Comparison of ENCODE assay signal across 12 cellular contexts in the genomic region with DNA sequence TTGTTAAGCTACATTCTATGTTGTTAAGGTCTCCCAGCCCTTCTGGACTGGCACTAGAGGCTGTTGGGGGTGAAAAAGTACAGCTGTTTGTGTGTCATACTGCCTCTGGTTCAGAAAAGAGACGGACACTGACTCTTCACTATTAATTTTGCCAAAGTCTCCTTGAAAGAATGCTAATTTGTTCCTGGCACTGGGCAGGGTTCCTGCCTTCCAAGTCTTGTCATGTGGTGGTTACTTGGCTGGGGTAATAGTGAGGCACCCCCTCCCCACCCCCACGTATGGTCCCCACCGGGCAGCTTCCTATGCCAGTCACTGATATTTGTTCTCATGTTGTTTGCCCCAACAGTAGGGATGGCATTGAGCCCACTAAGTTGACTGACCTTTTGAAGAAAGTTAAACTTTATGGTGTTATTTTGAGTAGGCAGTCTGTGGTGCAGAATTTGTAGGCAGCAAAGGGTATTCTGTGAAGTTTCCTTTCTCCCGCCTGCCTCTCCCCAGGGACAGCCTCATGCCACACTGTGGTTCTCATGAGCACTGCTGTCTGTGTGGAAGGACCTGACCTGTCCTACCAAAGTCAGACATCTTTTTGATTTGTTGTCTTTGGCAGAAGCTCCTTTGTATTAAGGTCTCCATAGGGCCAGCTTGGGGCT. TPM values are rescaled to one million over a fixed set of nuclear protein-coding genes. Genes with fewer than 3 reads are reported as not detected.
DNase-seq lines count a peak whose midpoint lies in the region; ATAC-seq, FAIRE-seq and TF ChIP-seq lines count a peak whose summit lies in the region.
"Had no signal": no experiment of that assay in that cellular context is flagged by ENCODE, and none has a peak within 500 bp of the region (broad histone marks: within the 10 kb centered on the region; RNA-seq: fewer than 3 reads in every experiment).

No MANE protein-coding gene starts in this region.

- TF ChIP-seq POLR2A in HepG2 (IDR thresholded peaks at IDR 0.05; ENCODE audit: insufficient read depth in 1 of 2, low read depth in 2 of 2, low read length in 2 of 2): no peak
- TF ChIP-seq POLR2A in upper lobe of left lung (IDR thresholded peaks at IDR 0.05): no peak

- H3K9ac ChIP-seq in HepG2 (ENCODE audit: insufficient read depth, low read depth, low read length): no peak overlapping the region

- H3K9me3 ChIP-seq in ascending aorta (no peaks in the 10 kb centered on the region), HepG2 (ENCODE audit: low read length) (no peaks in the 10 kb centered on the region), upper lobe of left lung (no peaks in the 10 kb centered on the region)
- H3K9me3 ChIP-seq: A549, suprapubic skin had no signal

- WGBS in HepG2 (ENCODE audit: low lambda C conversion rate): 94% methylated on average over 4 of the region's 4 CpGs
- WGBS in upper lobe of left lung, 2 donors: 65 to 77% methylated on average over 4 of the region's 4 CpGs

- no peak for FAIRE-seq in HepG2 (lab: Jason Lieb, UNC)
- FAIRE-seq: A549 had no signal

- BruUV-seq in HepG2 (replicated peaks; lab: Mats Ljungman, UMichigan): no TSS peak

- H4K20me1 ChIP-seq in HepG2 (ENCODE audit: insufficient read depth, low read length): peaks cover 7% of the 10 kb centered on the region; the same call in 1 of the 2 replicates

- intact Hi-C loops in ascending aorta (cut with DNase I) (loop anchor here (1.0 to 2.0 kb wide), 2 partner anchors 13 to 15 kb away; no protein-coding TSS in a partner anchor), HepG2 (cut with micrococcal nuclease; ENCODE audit: unreplicated experiment) (no loop called here)

- TF ChIP-seq EP300 in HepG2 (IDR thresholded peaks at IDR 0.05; ENCODE audit: low read depth in 2 of 2, low read length in 2 of 2): no peak
- TF ChIP-seq EP300 in HepG2 (CRISPR knock-in tag; IDR thresholded peaks at IDR 0.05; ENCODE audit: borderline replicate concordance): no peak
- no peak for TF ChIP-seq EP300 in upper lobe of left lung (IDR thresholded peaks at IDR 0.05)

- no peak overlapping the region for H2AFZ ChIP-seq in HepG2 (ENCODE audit: low read length)

- peak overlapping the region; percentile 0 to 29 for H3K4me3 ChIP-seq in ascending aorta
- no peak overlapping the region for H3K4me3 ChIP-seq in HepG2 (replicated peaks in 1 of 3; ENCODE audit: insufficient read depth in 1 of 3, low read depth in 2 of 3, low read length in 3 of 3)
- H3K4me3 ChIP-seq in upper lobe of left lung: no peak overlapping the region
- H3K4me3 ChIP-seq: A549, suprapubic skin had no signal

- TF ChIP-seq RAD21 in HepG2 (CRISPR knock-in tag; IDR thresholded peaks at IDR 0.05): no peak

- in situ Hi-C loops in HepG2 (cut with HindIII; ENCODE audit: extremely low pct_ligation_motif_present, low pct_unique_long_range_greater_than_20kb) (no loop called here), G401 (cut with HindIII; ENCODE audit: low sequenced_read_pairs) (no loop called here)

- H3K4me1 ChIP-seq in ascending aorta (peaks cover 7 to 39% of the 10 kb centered on the region in 2 donors), HepG2 (ENCODE audit: insufficient read depth, low read length) (peaks cover 20% of the 10 kb centered on the region), upper lobe of left lung (peaks cover 20 to 47% (median 42%) of the 10 kb centered on the region in 4 donors)
- H3K4me1 ChIP-seq: A549 had no signal

- no peaks in the 10 kb centered on the region for H3K27me3 ChIP-seq in ascending aorta
- no peaks in the 10 kb centered on the region for H3K27me3 ChIP-seq in HepG2 (ENCODE audit: control insufficient read depth in 1 of 2, insufficient read depth in 2 of 2, low read length in 2 of 2)
- H3K27me3 ChIP-seq in upper lobe of left lung: no peaks in the 10 kb centered on the region
- H3K27me3 ChIP-seq: suprapubic skin had no signal

- peak; percentile 37 for DNase-seq in activated CD8-positive, alpha-beta memory T cell treated with anti-CD3 and anti-CD28 coated beads for 24 hours
- no peak for DNase-seq in activated CD8-positive, alpha-beta memory T cell treated with anti-CD3 and anti-CD28 coated beads, Interleukin-2, amount 50 U/mL, for 4 hours
- no peak for DNase-seq in ascending aorta (ENCODE audit: low spot score in 2 of 2)
- DNase-seq in HepG2 (ENCODE audit: low spot score): no peak
- DNase-seq in upper lobe of left lung: no peak
- no peak for DNase-seq in G401 (ENCODE audit: low spot score)
- DNase-seq: effector CD8-positive, alpha-beta T cell; kidney glomerular epithelial cell had no signal

- H3K27ac ChIP-seq in ascending aorta: peak overlapping the region; percentile 65 to 68
- H3K27ac ChIP-seq in HepG2 (ENCODE audit: extremely low read length, insufficient read depth, low read length): no peak overlapping the region
- H3K27ac ChIP-seq in upper lobe of left lung: peak overlapping the region in 3 of 4 donors; percentile 26 to 57 (median 27)
- H3K27ac ChIP-seq: A549, suprapubic skin had no signal

- ATAC-seq in HepG2: no peak; the same call in 2 of the 3 replicates
- no peak for ATAC-seq in upper lobe of left lung (ENCODE audit: low FRiP score in 2 of 2)
- ATAC-seq in HG03354 (IDR thresholded peaks at IDR 0.05; ENCODE audit: poor library complexity, severe bottlenecking, unreplicated experiment): no peak
- no peak for ATAC-seq in HG02973 (IDR thresholded peaks at IDR 0.05; ENCODE audit: unreplicated experiment)

- POLR2A ChIA-PET in HepG2 (lab: Yijun Ruan, JAX): interaction anchor here (0.7 kb wide), 1 partner anchor 9 kb away, joined by 3 read pairs; a partner anchor contains a TSS

- H3K36me3 ChIP-seq in ascending aorta: no peaks in the 10 kb centered on the region
- H3K36me3 ChIP-seq in HepG2 (replicated peaks in 1 of 2; ENCODE audit: control insufficient read depth in 1 of 2, insufficient read depth in 2 of 2, low read length in 2 of 2): peaks cover 1 to 18% of the 10 kb centered on the region in 2 experiments; a peak in 4 of 5 replicates
- H3K36me3 ChIP-seq in upper lobe of left lung: peaks cover 0 to 4% (median 0%) of the 10 kb centered on the region in 4 donors
- H3K36me3 ChIP-seq: suprapubic skin had no signal

- TF ChIP-seq CTCF in ascending aorta (IDR thresholded peaks at IDR 0.05): no peak
- TF ChIP-seq CTCF in HepG2 (CRISPR knock-in tag; IDR thresholded peaks at IDR 0.05): no peak
- TF ChIP-seq CTCF in upper lobe of left lung (IDR thresholded peaks at IDR 0.05): no peak

- CTCF ChIA-PET in HepG2 (lab: Yijun Ruan, JAX; ENCODE audit: low intra/inter-chr PET ratio, low total read pairs): no interaction called here

- H3K79me2 ChIP-seq in HepG2 (ENCODE audit: insufficient read depth, low read length): peaks cover 89% of the 10 kb centered on the region

- no peak overlapping the region for H3K4me2 ChIP-seq in HepG2 (ENCODE audit: low read depth, low read length)
- H3K4me2 ChIP-seq: A549 had no signal

RNA-seq across cellular contexts. Expression of a gene that starts 8.7 kb away (rescaled TPM):
- total RNA-seq in ascending aorta (41.4 TPM), HepG2 (2016; rRNA removed; fragmentation: Illumina TruSeq; extraction: Trizol) (69.6 and 81.3 TPM in 2 replicates), upper lobe of left lung (10 to 100 TPM; 26.2 to 64.0 (median 40.6) TPM)
- total RNA-seq in HepG2 (2016; cell fraction: cytosol; rRNA removed; fragmentation: Illumina TruSeq; extraction: Trizol; ENCODE audit: low read depth): 29.8 and 34.6 TPM in 2 replicates
- total RNA-seq in HepG2 (2016; cell fraction: insoluble cytoplasmic fraction; rRNA removed; fragmentation: Illumina TruSeq; extraction: Trizol): 67.6 and 76.1 TPM in 2 replicates
- total RNA-seq in HepG2 (2016; cell fraction: membrane; rRNA removed; fragmentation: Illumina TruSeq; extraction: Trizol): 75.4 and 77.9 TPM in 2 replicates
- 56.4 and 64.9 TPM in 2 replicates for total RNA-seq in HepG2 (2016; cell fraction: nucleus; rRNA removed; fragmentation: Illumina TruSeq; extraction: Trizol)
- 143 and 153 TPM in 2 replicates for polyA plus RNA-seq in HepG2 (2011; rRNA removed)
- 73.9 and 132 TPM in 2 replicates for polyA plus RNA-seq in HepG2 (2011; cell fraction: cytosol; rRNA removed)
- 85.0 and 104 TPM in 2 replicates for polyA plus RNA-seq in HepG2 (2011; cell fraction: nucleus; rRNA removed)
- polyA plus RNA-seq in HepG2 (2012): 48.6 and 65.3 TPM in 2 replicates
- polyA plus RNA-seq in HepG2 (2016; cell fraction: cytosol; fragmentation: Illumina TruSeq; extraction: Trizol; ENCODE audit: low read depth): 29.3 and 38.2 TPM in 2 replicates
- 50.6 and 50.7 TPM in 2 replicates for polyA plus RNA-seq in HepG2 (2016; cell fraction: insoluble cytoplasmic fraction; fragmentation: Illumina TruSeq; extraction: Trizol; ENCODE audit: low read depth)
- 47.8 and 51.2 TPM in 2 replicates for polyA plus RNA-seq in HepG2 (2016; cell fraction: membrane; fragmentation: Illumina TruSeq; extraction: Trizol; ENCODE audit: low read depth)
- 75.6 and 80.4 TPM in 2 replicates for polyA plus RNA-seq in HepG2 (2016; cell fraction: nucleus; fragmentation: Illumina TruSeq; extraction: Trizol; ENCODE audit: insufficient read depth, low read depth)
- 57.4 and 273 TPM in 2 replicates for polyA minus RNA-seq in HepG2 (2011; rRNA and poly(A)+ RNA removed; ENCODE audit: low replicate concordance)
- polyA minus RNA-seq in HepG2 (2011; cell fraction: cytosol; rRNA and poly(A)+ RNA removed): 55.2 and 56.1 TPM in 2 replicates
- polyA minus RNA-seq in HepG2 (2011; cell fraction: nucleus; rRNA and poly(A)+ RNA removed): 65.8 and 78.7 TPM in 2 replicates
- total RNA-seq in G401 (2014; rRNA removed; shearing (Covaris generic)): 12.0 and 12.7 TPM in 2 replicates

RNA-seq across cellular contexts. Expression of a gene that starts 15.7 kb away (rescaled TPM):
- total RNA-seq in ascending aorta (52.5 TPM), HepG2 (2016; rRNA removed; fragmentation: Illumina TruSeq; extraction: Trizol) (655 and 1,008 TPM in 2 replicates), upper lobe of left lung (10 to 100 TPM; 15.5 to 55.9 (median 42.3) TPM)
- total RNA-seq in HepG2 (2016; cell fraction: cytosol; rRNA removed; fragmentation: Illumina TruSeq; extraction: Trizol; ENCODE audit: low read depth): 98.8 and 107 TPM in 2 replicates
- 668 and 1,045 TPM in 2 replicates for total RNA-seq in HepG2 (2016; cell fraction: insoluble cytoplasmic fraction; rRNA removed; fragmentation: Illumina TruSeq; extraction: Trizol)
- total RNA-seq in HepG2 (2016; cell fraction: membrane; rRNA removed; fragmentation: Illumina TruSeq; extraction: Trizol): 125 and 133 TPM in 2 replicates
- total RNA-seq in HepG2 (2016; cell fraction: nucleus; rRNA removed; fragmentation: Illumina TruSeq; extraction: Trizol): 265 and 280 TPM in 2 replicates
- 174 and 229 TPM in 2 replicates for polyA plus RNA-seq in HepG2 (2011; rRNA removed)
- polyA plus RNA-seq in HepG2 (2011; cell fraction: cytosol; rRNA removed): 262 and 317 TPM in 2 replicates
- polyA plus RNA-seq in HepG2 (2011; cell fraction: nucleus; rRNA removed): 129 and 154 TPM in 2 replicates
- polyA plus RNA-seq in HepG2 (2012): 119 and 185 TPM in 2 replicates
- 44.9 and 46.3 TPM in 2 replicates for polyA plus RNA-seq in HepG2 (2016; cell fraction: cytosol; fragmentation: Illumina TruSeq; extraction: Trizol; ENCODE audit: low read depth)
- 1,031 and 1,115 TPM in 2 replicates for polyA plus RNA-seq in HepG2 (2016; cell fraction: insoluble cytoplasmic fraction; fragmentation: Illumina TruSeq; extraction: Trizol; ENCODE audit: low read depth)
- polyA plus RNA-seq in HepG2 (2016; cell fraction: membrane; fragmentation: Illumina TruSeq; extraction: Trizol; ENCODE audit: low read depth): 59.3 and 65.9 TPM in 2 replicates
- polyA plus RNA-seq in HepG2 (2016; cell fraction: nucleus; fragmentation: Illumina TruSeq; extraction: Trizol; ENCODE audit: insufficient read depth, low read depth): 404 and 418 TPM in 2 replicates
- 287 and 339 TPM in 2 replicates for polyA minus RNA-seq in HepG2 (2011; rRNA and poly(A)+ RNA removed; ENCODE audit: low replicate concordance)
- 119 and 149 TPM in 2 replicates for polyA minus RNA-seq in HepG2 (2011; cell fraction: cytosol; rRNA and poly(A)+ RNA removed)
- 61.0 and 63.3 TPM in 2 replicates for polyA minus RNA-seq in HepG2 (2011; cell fraction: nucleus; rRNA and poly(A)+ RNA removed)
- total RNA-seq in G401 (2014; rRNA removed; shearing (Covaris generic)): 290 and 347 TPM in 2 replicates

RNA-seq across cellular contexts. Expression of a gene that starts 22.6 kb away (rescaled TPM):
- total RNA-seq in ascending aorta: 114 TPM
- 158 and 192 TPM in 2 replicates for total RNA-seq in HepG2 (2016; rRNA removed; fragmentation: Illumina TruSeq; extraction: Trizol)
- 122 and 175 TPM in 2 replicates for total RNA-seq in HepG2 (2016; cell fraction: cytosol; rRNA removed; fragmentation: Illumina TruSeq; extraction: Trizol; ENCODE audit: low read depth)
- 162 and 186 TPM in 2 replicates for total RNA-seq in HepG2 (2016; cell fraction: insoluble cytoplasmic fraction; rRNA removed; fragmentation: Illumina TruSeq; extraction: Trizol)
- 303 and 344 TPM in 2 replicates for total RNA-seq in HepG2 (2016; cell fraction: membrane; rRNA removed; fragmentation: Illumina TruSeq; extraction: Trizol)
- 81.6 and 92.8 TPM in 2 replicates for total RNA-seq in HepG2 (2016; cell fraction: nucleus; rRNA removed; fragmentation: Illumina TruSeq; extraction: Trizol)
- 250 and 325 TPM in 2 replicates for polyA plus RNA-seq in HepG2 (2011; rRNA removed)
- polyA plus RNA-seq in HepG2 (2011; cell fraction: cytosol; rRNA removed): 211 and 253 TPM in 2 replicates
- polyA plus RNA-seq in HepG2 (2011; cell fraction: nucleus; rRNA removed): 57.2 and 73.6 TPM in 2 replicates
- 159 and 220 TPM in 2 replicates for polyA plus RNA-seq in HepG2 (2012)
- 251 and 392 TPM in 2 replicates for polyA plus RNA-seq in HepG2 (2016; cell fraction: cytosol; fragmentation: Illumina TruSeq; extraction: Trizol; ENCODE audit: low read depth)
- 347 and 364 TPM in 2 replicates for polyA plus RNA-seq in HepG2 (2016; cell fraction: insoluble cytoplasmic fraction; fragmentation: Illumina TruSeq; extraction: Trizol; ENCODE audit: low read depth)
- 489 and 569 TPM in 2 replicates for polyA plus RNA-seq in HepG2 (2016; cell fraction: membrane; fragmentation: Illumina TruSeq; extraction: Trizol; ENCODE audit: low read depth)
- 196 and 201 TPM in 2 replicates for polyA plus RNA-seq in HepG2 (2016; cell fraction: nucleus; fragmentation: Illumina TruSeq; extraction: Trizol; ENCODE audit: insufficient read depth, low read depth)
- polyA minus RNA-seq in HepG2 (2011; rRNA and poly(A)+ RNA removed; ENCODE audit: low replicate concordance): 35.1 and 119 TPM in 2 replicates
- polyA minus RNA-seq in HepG2 (2011; cell fraction: cytosol; rRNA and poly(A)+ RNA removed): 82.6 and 91.2 TPM in 2 replicates
- 41.5 and 46.2 TPM in 2 replicates for polyA minus RNA-seq in HepG2 (2011; cell fraction: nucleus; rRNA and poly(A)+ RNA removed)
- total RNA-seq in upper lobe of left lung: 10 to 100 TPM; 24.5 to 88.1 (median 70.0) TPM
- 105 and 117 TPM in 2 replicates for total RNA-seq in G401 (2014; rRNA removed; shearing (Covaris generic))

Comparison
In these comparisons a context has a peak if more than half of its experiments do, and no peak if none do; other contexts are left out.
1. H3K4me3 ChIP-seq: peak in ascending aorta (2 of 2); none in HepG2 (0 of 3) and upper lobe of left lung (0 of 4).